In genomic region chr3:197174927-197175326, GRCh38 we compare ENCODE assay signal across 17 cellular contexts.
"Had no signal": no experiment of that assay in that cellular context is flagged by ENCODE, and none has a peak within 500 bp of the region (broad histone marks: within the 10 kb centered on the region; RNA-seq: fewer than 3 reads in every experiment).

No MANE protein-coding gene starts in this region.

- H3K36me3 ChIP-seq: cardiac muscle cell, esophagus muscularis mucosa, left ventricle myocardium inferior, neutrophil, thyroid gland, WERI-Rb-1 had no signal

- DNase-seq: activated CD4-positive, alpha-beta memory T cell treated with anti-CD3 and anti-CD28 coated beads for 36 hours; activated effector memory CD4-positive, alpha-beta T cell treated with Interleukin-2 at 50 U/mL for 16 hours; activated T-cell treated with anti-CD3 and anti-CD28 coated beads, Interleukin-2, amount 50 U/mL, for 24 hours; adrenal gland; dorsolateral prefrontal cortex; hippocampal formation; left ventricle myocardium inferior; naive thymus-derived CD8-positive, alpha-beta T cell; posterior cingulate gyrus; retina; thyroid gland; WERI-Rb-1 had no signal

- H3K4me1 ChIP-seq: adrenal gland, thyroid gland had no signal

- H3K27me3 ChIP-seq: adrenal gland, cardiac muscle cell, dorsolateral prefrontal cortex, esophagus muscularis mucosa, neutrophil, thyroid gland had no signal

- ATAC-seq: naive thymus-derived CD8-positive, alpha-beta T cell; stimulated activated memory B cell treated with anti-CD40 and anti-IgM and Interleukin-4, amounts not matched to agents 10 μg/mL and 1 μg/mL and 100 μg/mL, for 72 hours had no signal

- FAIRE-seq: keratinocyte had no signal

- H3K4me3 ChIP-seq: adrenal gland, cardiac muscle cell, dorsolateral prefrontal cortex, esophagus muscularis mucosa, left ventricle myocardium inferior, thyroid gland had no signal

- H3K27ac ChIP-seq: adrenal gland, cardiac muscle cell, esophagus muscularis mucosa, left ventricle myocardium inferior, neutrophil, thyroid gland, WERI-Rb-1 had no signal

- H3K9me3 ChIP-seq: adrenal gland, esophagus muscularis mucosa, left ventricle myocardium inferior, neutrophil, thyroid gland had no signal
